18 cellular contexts compared by ENCODE assay signal in the genomic region with DNA sequence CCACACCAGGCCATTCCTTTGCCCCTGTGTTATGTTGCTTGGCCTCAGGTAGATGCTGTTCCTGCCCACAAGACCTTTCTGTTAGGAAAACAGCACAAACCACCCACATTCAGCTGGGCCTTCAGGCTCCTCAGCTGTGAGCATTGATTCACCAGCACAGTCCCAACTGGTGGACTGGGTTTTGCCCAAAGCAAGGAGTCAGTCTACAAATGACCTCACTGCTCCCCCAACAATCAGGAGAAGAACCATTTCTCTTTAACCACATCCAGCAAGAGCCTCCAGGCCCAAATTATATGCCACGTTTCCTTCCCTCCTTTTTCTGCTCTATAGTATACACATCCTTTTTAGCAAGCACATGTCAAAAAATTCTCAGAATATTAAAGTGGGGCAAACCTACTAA. TPM values are rescaled to one million over a fixed set of nuclear protein-coding genes. Genes with fewer than 3 reads are reported as not detected.
DNase-seq lines count a peak whose midpoint lies in the region; ATAC-seq and TF ChIP-seq lines count a peak whose summit lies in the region.
"Had no signal": no experiment of that assay in that cellular context is flagged by ENCODE, and none has a peak within 500 bp of the region (broad histone marks: within the 10 kb centered on the region; RNA-seq: fewer than 3 reads in every experiment).

No MANE protein-coding gene starts in this region.

- H3K36me3 Mint-ChIP-seq in endothelial cell (ENCODE audit: low read depth, unreplicated experiment): peaks cover 26% of the 10 kb centered on the region
- H3K36me3 Mint-ChIP-seq in natural killer cell treated with Interleukin-12 subunit alpha and Interleukin-12 subunit beta and Interleukin-15 and Interleukin-18, amount 100 ng/mL, for 72 hours: no peaks in the 10 kb centered on the region

- H3K4me3 Mint-ChIP-seq in endothelial cell (ENCODE audit: unreplicated experiment): peak overlapping the region; percentile 81
- peak overlapping the region; percentile 24 for H3K4me3 Mint-ChIP-seq in natural killer cell treated with Interleukin-12 subunit alpha and Interleukin-12 subunit beta and Interleukin-15 and Interleukin-18, amount 100 ng/mL, for 72 hours
- H3K4me3 Mint-ChIP-seq: CD8-positive, alpha-beta memory T cell had no signal

- no peak for TF ChIP-seq CTCF in endothelial cell (IDR thresholded peaks at IDR 0.05; ENCODE audit: unreplicated experiment)

- in situ Hi-C loops in G401 (cut with HindIII; ENCODE audit: low sequenced_read_pairs): no loop called here

- DNase-seq in G401 (ENCODE audit: low spot score) (peak; percentile 37), RPMI7951 (ENCODE audit: low read depth) (peak; percentile 76), endothelial cell (ENCODE audit: low spot score) (no peak), KG1 (lab: John Stamatoyannopoulos, UW) (no peak), SIG-M5 treated with dmso at 0.1 percent for 504 hours (lab: John Stamatoyannopoulos, UW; ENCODE audit: unreplicated experiment) (no peak)
- DNase-seq in natural killer cell treated with Interleukin-12 subunit alpha and Interleukin-12 subunit beta and Interleukin-15 and Interleukin-18, amount 100 ng/mL, for 72 hours (ENCODE audit: low spot score): no peak
- DNase-seq: CD8-positive, alpha-beta memory T cell; DMS79 treated with DMSO at 0.1 percent for 48 hours; H7; MM.1S; NCI-H2029; NCI-H446 treated with DMSO at 0.1 percent for 48 hours; NCI-H526; NCI-H82; PC-9; SHP77 treated with DMSO at 0.1 percent for 48 hours had no signal

- H3K27ac Mint-ChIP-seq in endothelial cell (ENCODE audit: unreplicated experiment): peak overlapping the region; percentile 90
- peak overlapping the region; percentile 43 to 62 for H3K27ac Mint-ChIP-seq in natural killer cell treated with Interleukin-12 subunit alpha and Interleukin-12 subunit beta and Interleukin-15 and Interleukin-18, amount 100 ng/mL, for 72 hours

- peaks cover 85% of the 10 kb centered on the region for H3K4me1 Mint-ChIP-seq in endothelial cell (ENCODE audit: unreplicated experiment)
- H3K4me1 Mint-ChIP-seq in natural killer cell treated with Interleukin-12 subunit alpha and Interleukin-12 subunit beta and Interleukin-15 and Interleukin-18, amount 100 ng/mL, for 72 hours (ENCODE audit: low read depth in 2 of 2): peaks cover 43 to 49% of the 10 kb centered on the region in 2 donors

- H3K27me3 Mint-ChIP-seq in endothelial cell (ENCODE audit: unreplicated experiment): peaks cover 9% of the 10 kb centered on the region
- peaks cover 23 to 32% of the 10 kb centered on the region in 2 donors for H3K27me3 Mint-ChIP-seq in natural killer cell treated with Interleukin-12 subunit alpha and Interleukin-12 subunit beta and Interleukin-15 and Interleukin-18, amount 100 ng/mL, for 72 hours

- no peak for ATAC-seq in natural killer cell treated with Interleukin-12 subunit alpha and Interleukin-12 subunit beta and Interleukin-15 and Interleukin-18, amount 100 ng/mL, for 72 hours
- no peak for ATAC-seq in GM18907 (IDR thresholded peaks at IDR 0.05; ENCODE audit: unreplicated experiment)

- no peaks in the 10 kb centered on the region for H3K9me3 Mint-ChIP-seq in endothelial cell (ENCODE audit: unreplicated experiment)
- no peaks in the 10 kb centered on the region for H3K9me3 Mint-ChIP-seq in natural killer cell treated with Interleukin-12 subunit alpha and Interleukin-12 subunit beta and Interleukin-15 and Interleukin-18, amount 100 ng/mL, for 72 hours
- H3K9me3 Mint-ChIP-seq: CD8-positive, alpha-beta memory T cell had no signal

RNA-seq across cellular contexts. Expression of a gene that starts 5.2 kb away (rescaled TPM):
- total RNA-seq in G401 (2014; rRNA removed; shearing (Covaris generic)): not detected in 2 replicates
- total RNA-seq in RPMI7951 (2014; rRNA removed; shearing (Covaris generic)): 10.3 and 10.7 TPM in 2 replicates
- total RNA-seq in endothelial cell (ENCODE audit: unreplicated experiment): 150 TPM
- total RNA-seq in natural killer cell treated with Interleukin-12 subunit alpha and Interleukin-12 subunit beta and Interleukin-15 and Interleukin-18, amount 100 ng/mL, for 72 hours: 1 to 10 TPM in 1 of 2 donors, under 1 TPM in 1; 0.93 to 2.6 TPM
- total RNA-seq: A673; CD8-positive, alpha-beta memory T cell had no signal

Comparison
In these comparisons a context has a peak if more than half of its experiments do, and no peak if none do; other contexts are left out.
1. DNase-seq: peak in G401 (single experiment) and RPMI7951 (single experiment); none in endothelial cell (single experiment), natural killer cell treated with Interleukin-12 subunit alpha and Interleukin-12 subunit beta and Interleukin-15 and Interleukin-18, amount 100 ng/mL, for 72 hours (single experiment), KG1 (single experiment) and SIG-M5 treated with dmso at 0.1 percent for 504 hours (single experiment).
2. RNA of a gene that starts 5.2 kb away (total RNA-seq): 150 TPM in endothelial cell (single experiment); 10.3 to 10.7 TPM in RPMI7951, 0.93 to 2.6 TPM in natural killer cell treated with Interleukin-12 subunit alpha and Interleukin-12 subunit beta and Interleukin-15 and Interleukin-18, amount 100 ng/mL, for 72 hours and not detected in G401; every median in the first group is over 10 times any median in the second.